In the genomic region with DNA sequence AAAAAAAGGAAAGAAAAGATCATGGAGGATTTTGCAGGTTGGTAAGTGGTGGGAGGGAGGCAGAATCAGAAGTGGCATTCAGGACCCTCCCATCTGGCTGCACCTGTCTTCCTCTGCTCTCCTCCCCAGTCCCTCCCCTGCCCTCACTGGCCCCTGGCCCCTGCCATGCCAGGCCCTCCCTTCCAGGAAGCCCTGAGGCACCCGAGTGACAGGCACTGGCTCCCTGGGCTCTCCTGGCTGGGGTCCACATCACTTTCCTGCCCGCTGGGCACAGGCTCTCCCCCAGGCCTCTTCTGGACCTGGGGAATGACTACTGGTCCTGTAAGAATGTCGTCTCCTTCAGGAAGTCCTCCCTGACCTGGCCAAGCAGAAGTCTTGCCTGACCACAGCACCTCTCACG, we compare ENCODE assay signal across 2 cellular contexts.
TF ChIP-seq lines count a peak whose summit lies in the region.

No MANE protein-coding gene starts in this region.

TF ChIP-seq in IMR-90, 13 proteins besides CTCF, POLR2A, EP300 and RAD21:
- TF ChIP-seq MXI1 (IDR thresholded peaks at IDR 0.05; ENCODE audit: borderline replicate concordance, low read depth, low read length) = no peak
- no peak for TF ChIP-seq FOS (IDR thresholded peaks at IDR 0.05; ENCODE audit: low read depth, low read length)
- no peak for TF ChIP-seq CEBPB (IDR thresholded peaks at IDR 0.05; ENCODE audit: low read depth, low read length)
- TF ChIP-seq RCOR1 (IDR thresholded peaks at IDR 0.05; ENCODE audit: insufficient replicate concordance, low read length) = no peak
- no peak for TF ChIP-seq MAZ (IDR thresholded peaks at IDR 0.05; ENCODE audit: borderline replicate concordance, low read depth, low read length)
- TF ChIP-seq, protein P1, sequence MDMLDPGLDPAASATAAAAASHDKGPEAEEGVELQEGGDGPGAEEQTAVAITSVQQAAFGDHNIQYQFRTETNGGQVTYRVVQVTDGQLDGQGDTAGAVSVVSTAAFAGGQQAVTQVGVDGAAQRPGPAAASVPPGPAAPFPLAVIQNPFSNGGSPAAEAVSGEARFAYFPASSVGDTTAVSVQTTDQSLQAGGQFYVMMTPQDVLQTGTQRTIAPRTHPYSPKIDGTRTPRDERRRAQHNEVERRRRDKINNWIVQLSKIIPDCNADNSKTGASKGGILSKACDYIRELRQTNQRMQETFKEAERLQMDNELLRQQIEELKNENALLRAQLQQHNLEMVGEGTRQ (IDR thresholded peaks at IDR 0.05; ENCODE audit: low read depth, low read length) = no peak
- TF ChIP-seq NFE2L2 (IDR thresholded peaks at IDR 0.05; ENCODE audit: low read depth, low read length) = no peak
- TF ChIP-seq MAFK (IDR thresholded peaks at IDR 0.05; ENCODE audit: low read depth, low read length) = no peak
- TF ChIP-seq RFX5 (IDR thresholded peaks at IDR 0.05; ENCODE audit: low read depth, low read length) = no peak
- TF ChIP-seq, protein P2, sequence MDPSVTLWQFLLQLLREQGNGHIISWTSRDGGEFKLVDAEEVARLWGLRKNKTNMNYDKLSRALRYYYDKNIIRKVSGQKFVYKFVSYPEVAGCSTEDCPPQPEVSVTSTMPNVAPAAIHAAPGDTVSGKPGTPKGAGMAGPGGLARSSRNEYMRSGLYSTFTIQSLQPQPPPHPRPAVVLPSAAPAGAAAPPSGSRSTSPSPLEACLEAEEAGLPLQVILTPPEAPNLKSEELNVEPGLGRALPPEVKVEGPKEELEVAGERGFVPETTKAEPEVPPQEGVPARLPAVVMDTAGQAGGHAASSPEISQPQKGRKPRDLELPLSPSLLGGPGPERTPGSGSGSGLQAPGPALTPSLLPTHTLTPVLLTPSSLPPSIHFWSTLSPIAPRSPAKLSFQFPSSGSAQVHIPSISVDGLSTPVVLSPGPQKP (IDR thresholded peaks at IDR 0.05; ENCODE audit: borderline replicate concordance, low read depth, low read length) = no peak
- TF ChIP-seq SMC3 (IDR thresholded peaks at IDR 0.05; ENCODE audit: low read depth, low read length) = no peak
- TF ChIP-seq CHD1 (IDR thresholded peaks at IDR 0.05; ENCODE audit: low read depth, low read length) = no peak
- TF ChIP-seq BHLHE40 (IDR thresholded peaks at IDR 0.05; ENCODE audit: low read depth, low read length) = no peak

TF ChIP-seq in K562, 482 proteins besides CTCF, POLR2A, EP300 and RAD21:
- TF ChIP-seq ZFP36 (IDR thresholded peaks at IDR 0.05; ENCODE audit: low read depth, low read length, partially characterized antibody) (peak; percentile 43), ZNF644 (tag; IDR thresholded peaks at IDR 0.05; ENCODE audit: low read depth) (no peak)
- TF ChIP-seq, protein P3, sequence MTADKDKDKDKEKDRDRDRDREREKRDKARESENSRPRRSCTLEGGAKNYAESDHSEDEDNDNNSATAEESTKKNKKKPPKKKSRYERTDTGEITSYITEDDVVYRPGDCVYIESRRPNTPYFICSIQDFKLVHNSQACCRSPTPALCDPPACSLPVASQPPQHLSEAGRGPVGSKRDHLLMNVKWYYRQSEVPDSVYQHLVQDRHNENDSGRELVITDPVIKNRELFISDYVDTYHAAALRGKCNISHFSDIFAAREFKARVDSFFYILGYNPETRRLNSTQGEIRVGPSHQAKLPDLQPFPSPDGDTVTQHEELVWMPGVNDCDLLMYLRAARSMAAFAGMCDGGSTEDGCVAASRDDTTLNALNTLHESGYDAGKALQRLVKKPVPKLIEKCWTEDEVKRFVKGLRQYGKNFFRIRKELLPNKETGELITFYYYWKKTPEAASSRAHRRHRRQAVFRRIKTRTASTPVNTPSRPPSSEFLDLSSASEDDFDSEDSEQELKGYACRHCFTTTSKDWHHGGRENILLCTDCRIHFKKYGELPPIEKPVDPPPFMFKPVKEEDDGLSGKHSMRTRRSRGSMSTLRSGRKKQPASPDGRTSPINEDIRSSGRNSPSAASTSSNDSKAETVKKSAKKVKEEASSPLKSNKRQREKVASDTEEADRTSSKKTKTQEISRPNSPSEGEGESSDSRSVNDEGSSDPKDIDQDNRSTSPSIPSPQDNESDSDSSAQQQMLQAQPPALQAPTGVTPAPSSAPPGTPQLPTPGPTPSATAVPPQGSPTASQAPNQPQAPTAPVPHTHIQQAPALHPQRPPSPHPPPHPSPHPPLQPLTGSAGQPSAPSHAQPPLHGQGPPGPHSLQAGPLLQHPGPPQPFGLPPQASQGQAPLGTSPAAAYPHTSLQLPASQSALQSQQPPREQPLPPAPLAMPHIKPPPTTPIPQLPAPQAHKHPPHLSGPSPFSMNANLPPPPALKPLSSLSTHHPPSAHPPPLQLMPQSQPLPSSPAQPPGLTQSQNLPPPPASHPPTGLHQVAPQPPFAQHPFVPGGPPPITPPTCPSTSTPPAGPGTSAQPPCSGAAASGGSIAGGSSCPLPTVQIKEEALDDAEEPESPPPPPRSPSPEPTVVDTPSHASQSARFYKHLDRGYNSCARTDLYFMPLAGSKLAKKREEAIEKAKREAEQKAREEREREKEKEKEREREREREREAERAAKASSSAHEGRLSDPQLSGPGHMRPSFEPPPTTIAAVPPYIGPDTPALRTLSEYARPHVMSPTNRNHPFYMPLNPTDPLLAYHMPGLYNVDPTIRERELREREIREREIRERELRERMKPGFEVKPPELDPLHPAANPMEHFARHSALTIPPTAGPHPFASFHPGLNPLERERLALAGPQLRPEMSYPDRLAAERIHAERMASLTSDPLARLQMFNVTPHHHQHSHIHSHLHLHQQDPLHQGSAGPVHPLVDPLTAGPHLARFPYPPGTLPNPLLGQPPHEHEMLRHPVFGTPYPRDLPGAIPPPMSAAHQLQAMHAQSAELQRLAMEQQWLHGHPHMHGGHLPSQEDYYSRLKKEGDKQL (CRISPR knock-in tag; IDR thresholded peaks at IDR 0.05; ENCODE audit: borderline replicate concordance) = no peak
